Comparison of ENCODE assay signal across 9 cellular contexts in genomic region chr20:50303573-50304500, GRCh38.
A peak's percentile ranks its signal among the peaks of the same experiment; 100 is the strongest.
DNase-seq lines count a peak whose midpoint lies in the region; ATAC-seq, FAIRE-seq and TF ChIP-seq lines count a peak whose summit lies in the region.
"Had no signal": no experiment of that assay in that cellular context is flagged by ENCODE, and none has a peak within 500 bp of the region (broad histone marks: within the 10 kb centered on the region; RNA-seq: fewer than 3 reads in every experiment).

No MANE protein-coding gene starts in this region.

- peaks cover 10% of the 10 kb centered on the region for H3K9me3 Mint-ChIP-seq in MCF 10A (ENCODE audit: unreplicated experiment)

- H3K27me3 ChIP-seq in mammary epithelial cell (ENCODE audit: insufficient read depth, low read length), result no peaks in the 10 kb centered on the region
- no peaks in the 10 kb centered on the region for H3K27me3 ChIP-seq in bronchial epithelial cell (ENCODE audit: control insufficient read depth, insufficient read depth, low read length)
- no peaks in the 10 kb centered on the region for H3K27me3 ChIP-seq in lower lobe of right lung (ENCODE audit: low read depth)
- H3K27me3 ChIP-seq in aorta (ENCODE audit: control insufficient read depth in 1 of 2, insufficient read depth in 2 of 2, low read length in 1 of 2), result no peaks in the 10 kb centered on the region

- H3K4me2 ChIP-seq in mammary epithelial cell (ENCODE audit: insufficient read depth, low read depth, low read length), result no peak overlapping the region

- peaks cover 40% of the 10 kb centered on the region for H3K4me1 Mint-ChIP-seq in MCF 10A (ENCODE audit: insufficient read depth, unreplicated experiment)
- H3K4me1 Mint-ChIP-seq: memory B cell had no signal

- no peaks in the 10 kb centered on the region for H3K27me3 Mint-ChIP-seq in MCF 10A (ENCODE audit: insufficient read depth, unreplicated experiment)

- TF ChIP-seq CTCF in MCF 10A (IDR thresholded peaks at IDR 0.05; ENCODE audit: unreplicated experiment) (no peak), mammary epithelial cell (conservative IDR thresholded peaks at IDR 0.05 in 1 of 2, IDR thresholded peaks at IDR 0.05 in 1 of 2; ENCODE audit: extremely low read depth in 1 of 2, insufficient read depth in 1 of 2, low read depth in 1 of 2, low read length in 2 of 2) (no peak), bronchial epithelial cell (IDR thresholded peaks at IDR 0.05; ENCODE audit: insufficient read depth, low read length, severe bottlenecking) (no peak), lower lobe of right lung (IDR thresholded peaks at IDR 0.05) (no peak)

- intact Hi-C loops in MCF 10A (cut with micrococcal nuclease) (loop anchor here (10.0 kb wide), 1 partner anchor 161 kb away; no protein-coding TSS in a partner anchor), mammary epithelial cell (cut with micrococcal nuclease) (no loop called here), lower lobe of right lung (cut with DNase I) (no loop called here), aorta (cut with DNase I) (loop anchor here (5.0 to 10.0 kb wide), 2 partner anchors 93 to 109 kb away; partner anchors contain the start of gene CEBPB (in 1 of the 2))

- CTCF ChIA-PET in MCF 10A (lab: Yijun Ruan, JAX) (interaction anchor here (0.5 to 1.3 kb wide), 5 partner anchors 10 to 293 kb away, joined by 3 read pairs; no protein-coding TSS in a partner anchor), mammary epithelial cell (lab: Charles Lee; ENCODE audit: low non-redundant PET) (no interaction called here)

- BruUV-seq in MCF 10A (replicated peaks; lab: Mats Ljungman, UMichigan), result no TSS peak
- no TSS peak for BruUV-seq in mammary epithelial cell (replicated peaks; lab: Mats Ljungman, UMichigan)

- H3K4me1 ChIP-seq in mammary epithelial cell (ENCODE audit: insufficient read depth, low read length) (peaks cover 31% of the 10 kb centered on the region), lower lobe of right lung (peaks cover 57% of the 10 kb centered on the region), aorta (ENCODE audit: control insufficient read depth in 1 of 2, insufficient read depth in 2 of 2, low read length in 2 of 2) (no peaks in the 10 kb centered on the region)

- POLR2A ChIA-PET in MCF 10A (lab: Yijun Ruan, JAX), result interaction anchor here (0.5 to 2.1 kb wide), 3 partner anchors 11 to 28 kb away, joined by 3 to 7 read pairs (median 6); no protein-coding TSS in a partner anchor

- in situ Hi-C loops in mammary epithelial cell (cut with MboI; ENCODE audit: low sequenced_read_pairs in 2 of 2), result no loop called here

- H3K9ac ChIP-seq in mammary epithelial cell (ENCODE audit: insufficient read depth, low read length), result no peak overlapping the region

- no peaks in the 10 kb centered on the region for H3K79me2 ChIP-seq in mammary epithelial cell (ENCODE audit: insufficient read depth, low read length)

- H3K9me3 ChIP-seq in mammary epithelial cell (replicated peaks; ENCODE audit: insufficient read depth, low read length) (no peaks in the 10 kb centered on the region), lower lobe of right lung (no peaks in the 10 kb centered on the region), aorta (ENCODE audit: control insufficient read depth, low read length) (no peaks in the 10 kb centered on the region)

- H4K20me1 ChIP-seq in mammary epithelial cell (ENCODE audit: insufficient read depth, low read length), result no peaks in the 10 kb centered on the region

- H3K4me3 Mint-ChIP-seq in MCF 10A (ENCODE audit: unreplicated experiment), result no peak overlapping the region
- H3K4me3 Mint-ChIP-seq: memory B cell had no signal

- DNase-seq in MCF 10A (ENCODE audit: unreplicated experiment), result peak; percentile 61
- DNase-seq in mammary epithelial cell, result no peak
- peak; percentile 29 for DNase-seq in bronchial epithelial cell (ENCODE audit: low read depth)
- DNase-seq in lower lobe of right lung, result peak; percentile 75
- peak; percentile 87 to 88 for DNase-seq in aorta
- DNase-seq in iPS-NIHi11 (ENCODE audit: low spot score), result no peak
- DNase-seq in NCI-H2107 treated with DMSO at 0.1 percent for 48 hours (lab: John Stamatoyannopoulos, UW; ENCODE audit: unreplicated experiment), result no peak

- WGBS in mammary epithelial cell (ENCODE audit: low coverage, missing lambda C conversion rate), result 85% methylated on average over 8 of the region's 11 CpGs
- WGBS in aorta, 2 donors, result 83 to 85% methylated on average over 11 of the region's 11 CpGs

- peak overlapping the region; percentile 26 for H3K27ac Mint-ChIP-seq in MCF 10A (ENCODE audit: low read depth, unreplicated experiment)
- H3K27ac Mint-ChIP-seq: memory B cell had no signal

- no peak overlapping the region for H2AFZ ChIP-seq in mammary epithelial cell (ENCODE audit: low read depth, low read length)

- ATAC-seq in lower lobe of right lung (no peak), aorta (ENCODE audit: low FRiP score) (peak; percentile 1), HG02852 (IDR thresholded peaks at IDR 0.05; ENCODE audit: unreplicated experiment) (no peak)

- H3K36me3 Mint-ChIP-seq in MCF 10A (ENCODE audit: insufficient read depth, unreplicated experiment), result no peaks in the 10 kb centered on the region
- H3K36me3 Mint-ChIP-seq: memory B cell had no signal

- no peak for FAIRE-seq in bronchial epithelial cell (lab: Jason Lieb, UNC)

- no peaks in the 10 kb centered on the region for H3K36me3 ChIP-seq in mammary epithelial cell (ENCODE audit: insufficient read depth, low read length)
- H3K36me3 ChIP-seq in bronchial epithelial cell (ENCODE audit: control insufficient read depth, insufficient read depth, low read length), result no peaks in the 10 kb centered on the region
- no peaks in the 10 kb centered on the region for H3K36me3 ChIP-seq in lower lobe of right lung
- no peaks in the 10 kb centered on the region for H3K36me3 ChIP-seq in aorta (ENCODE audit: control insufficient read depth in 1 of 2, insufficient read depth in 2 of 2, low read length in 1 of 2)

- H3K4me3 ChIP-seq in mammary epithelial cell (replicated peaks in 1 of 3; ENCODE audit: insufficient read depth in 1 of 3, low read depth in 2 of 3, low read length in 3 of 3) (no peak overlapping the region), bronchial epithelial cell (ENCODE audit: low read depth, low read length) (no peak overlapping the region), lower lobe of right lung (no peak overlapping the region), aorta (ENCODE audit: low read length in 2 of 2) (no peak overlapping the region)

- dilution Hi-C loops in mammary epithelial cell (cut with HindIII; ENCODE audit: low sequenced_read_pairs), result loop anchor here (5.0 kb wide), 1 partner anchor 57 kb away; no protein-coding TSS in a partner anchor

- H3K27ac ChIP-seq in mammary epithelial cell (ENCODE audit: insufficient read depth, low read depth, low read length) (no peak overlapping the region), lower lobe of right lung (peak overlapping the region; percentile 80), aorta (ENCODE audit: low read depth in 1 of 2, low read length in 2 of 2) (peak overlapping the region in 1 of 2 donors; percentile 4)

Comparison
In these comparisons a context has a peak if more than half of its experiments do, and no peak if none do; other contexts are left out.
1. DNase-seq: peak in MCF 10A (single experiment), bronchial epithelial cell (single experiment), lower lobe of right lung (single experiment) and aorta (2 of 2); none in mammary epithelial cell (single experiment), iPS-NIHi11 (single experiment) and NCI-H2107 treated with DMSO at 0.1 percent for 48 hours (single experiment).
2. intact Hi-C loops: an anchor here in MCF 10A (10.0 kb wide) and aorta (5.0 to 10.0 kb wide); none called in mammary epithelial cell and lower lobe of right lung.